ENCODE assay signal across 1 cellular context in genomic region chr2:170817247-170817998, GRCh38.
A peak's percentile ranks its signal among the peaks of the same experiment; 100 is the strongest.
TF ChIP-seq lines count a peak whose summit lies in the region.

No MANE protein-coding gene starts in this region.

TF ChIP-seq in K562, 482 proteins besides CTCF, POLR2A, EP300 and RAD21:
- peak; percentile 73 to 78 for TF ChIP-seq NRF1 (conservative IDR thresholded peaks at IDR 0.05 in 1 of 2, IDR thresholded peaks at IDR 0.05 in 1 of 2)
- TF ChIP-seq MYNN (IDR thresholded peaks at IDR 0.05), result no peak
- no peak for TF ChIP-seq MYNN (CRISPR knock-in tag; IDR thresholded peaks at IDR 0.05)
- no peak for TF ChIP-seq CBX5 (IDR thresholded peaks at IDR 0.05; ENCODE audit: borderline replicate concordance, low read depth)
- no peak for TF ChIP-seq MTA1 (IDR thresholded peaks at IDR 0.05; ENCODE audit: borderline replicate concordance)
- peak; percentile 71 for TF ChIP-seq MBD1 (CRISPR knock-in tag; IDR thresholded peaks at IDR 0.05)
- TF ChIP-seq AFF4 (CRISPR knock-in tag; IDR thresholded peaks at IDR 0.05), result peak; percentile 24; the same call in 1 of the 2 replicates
- TF ChIP-seq BMI1 (IDR thresholded peaks at IDR 0.05; ENCODE audit: low read length), result no peak
- no peak for TF ChIP-seq MYC (IDR thresholded peaks at IDR 0.05; ENCODE audit: low read depth, low read length)
- 0 out of 2 replicates have a peak, but pooled peaks have one; percentile 32 for TF ChIP-seq MYC (CRISPR knock-in tag; IDR thresholded peaks at IDR 0.05; ENCODE audit: borderline replicate concordance, low read depth)
- no peak for TF ChIP-seq ZNF316 (IDR thresholded peaks at IDR 0.05)
- no peak for TF ChIP-seq ZC3H4 (CRISPR knock-in tag; IDR thresholded peaks at IDR 0.05; ENCODE audit: borderline replicate concordance)
- 0 out of 2 replicates have a peak, but pooled peaks have one; percentile 4 for TF ChIP-seq GABPA (tag; conservative IDR thresholded peaks at IDR 0.05; ENCODE audit: low read depth)
- TF ChIP-seq ZBTB49 (CRISPR knock-in tag; IDR thresholded peaks at IDR 0.05; ENCODE audit: borderline replicate concordance), result no peak
- TF ChIP-seq HDAC1 (IDR thresholded peaks at IDR 0.05), result no peak
- TF ChIP-seq ZNF133 (CRISPR knock-in tag; IDR thresholded peaks at IDR 0.05), result no peak
- TF ChIP-seq XRCC3 (IDR thresholded peaks at IDR 0.05), result no peak
- peak; percentile 52; the same call in 1 of the 2 replicates for TF ChIP-seq RBFOX2 (IDR thresholded peaks at IDR 0.05; ENCODE audit: low read depth, low read length)
- TF ChIP-seq THAP12 (CRISPR knock-in tag; IDR thresholded peaks at IDR 0.05), result peak; percentile 21; the same call in 1 of the 2 replicates
- peak; percentile 20 for TF ChIP-seq CXXC5 (CRISPR knock-in tag; IDR thresholded peaks at IDR 0.05)
- 0 out of 2 replicates have a peak, but pooled peaks have one; percentile 17 for TF ChIP-seq RB1 (IDR thresholded peaks at IDR 0.05; ENCODE audit: low read depth)
- TF ChIP-seq SREBF1 (IDR thresholded peaks at IDR 0.05; ENCODE audit: borderline replicate concordance, low read depth, low read length), result no peak
- peak; percentile 22; the same call in 1 of the 2 replicates for TF ChIP-seq ARID4B (CRISPR knock-in tag; IDR thresholded peaks at IDR 0.05)
- no peak for TF ChIP-seq ZNF740 (CRISPR knock-in tag; IDR thresholded peaks at IDR 0.05)
- peak in 1 of 2 experiments; percentile 81; a peak in 2 of 4 replicates for TF ChIP-seq ZNF740 (tag; IDR thresholded peaks at IDR 0.05)
- TF ChIP-seq ZNF217 (CRISPR knock-in tag; IDR thresholded peaks at IDR 0.05), result no peak
- TF ChIP-seq FOXK1 (CRISPR knock-in tag; IDR thresholded peaks at IDR 0.05; ENCODE audit: borderline replicate concordance), result 0 out of 2 replicates have a peak, but pooled peaks have one; percentile 3
- 0 out of 2 replicates have a peak, but pooled peaks have one; percentile 36 for TF ChIP-seq ZNF766 (CRISPR knock-in tag; conservative IDR thresholded peaks at IDR 0.05)
- no peak for TF ChIP-seq ZNF589 (CRISPR knock-in tag; IDR thresholded peaks at IDR 0.05; ENCODE audit: low read depth)
- TF ChIP-seq HNRNPLL (IDR thresholded peaks at IDR 0.05; ENCODE audit: low read depth, low read length, poor library complexity, severe bottlenecking), result peak; percentile 33
- no peak for TF ChIP-seq ZNF274 (IDR thresholded peaks at IDR 0.05; ENCODE audit: borderline replicate concordance, low read depth, low read length)
- TF ChIP-seq ZBTB7A (IDR thresholded peaks at IDR 0.05; ENCODE audit: borderline replicate concordance, control insufficient read depth, low read depth, low read length), result 0 out of 2 replicates have a peak, but pooled peaks have one; percentile 28
- no peak for TF ChIP-seq ZNF347 (CRISPR knock-in tag; IDR thresholded peaks at IDR 0.05; ENCODE audit: low read depth)
- TF ChIP-seq KDM2B (CRISPR knock-in tag; IDR thresholded peaks at IDR 0.05), result 0 out of 2 replicates have a peak, but pooled peaks have one; percentile 44
- TF ChIP-seq ZFP30 (CRISPR knock-in tag; IDR thresholded peaks at IDR 0.05; ENCODE audit: borderline replicate concordance), result no peak
- peak; percentile 16 for TF ChIP-seq KDM5B (IDR thresholded peaks at IDR 0.05; ENCODE audit: insufficient replicate concordance, low read depth, low read length)
- no peak for TF ChIP-seq CCAR2 (IDR thresholded peaks at IDR 0.05; ENCODE audit: low read depth, low read length)
- 0 out of 4 replicates have a peak, but pooled peaks of 1 of the 2 experiments have one; percentile 21 for TF ChIP-seq TEAD1 (CRISPR knock-in tag; IDR thresholded peaks at IDR 0.05)
- no peak for TF ChIP-seq IFI16 (CRISPR knock-in tag; IDR thresholded peaks at IDR 0.05)
